Comparison of ENCODE assay signal across 35 cellular contexts in genomic region chr10:29212597-29212996, GRCh38.
"Had no signal": no experiment of that assay in that cellular context is flagged by ENCODE, and none has a peak within 500 bp of the region (broad histone marks: within the 10 kb centered on the region; RNA-seq: fewer than 3 reads in every experiment).

No MANE protein-coding gene starts in this region.

- H3K36me3 ChIP-seq: MG63 had no signal

- H3K27me3 ChIP-seq: MG63 had no signal

- DNase-seq: Karpas-422, Kasumi-1, MG63, MM.1S, MV-4-11, NCI-H1048, NCI-H1092, NCI-H1092 treated with DMSO at 0.1 percent for 48 hours, NCI-H1105, NCI-H1105 treated with DMSO at 0.1 percent for 48 hours, NCI-H1417, NCI-H1417 treated with DMSO at 0.1 percent for 48 hours, NCI-H1436, NCI-H1436 treated with DMSO at 0.1 percent for 48 hours, NCI-H146, NCI-H1694, NCI-H1694 treated with DMSO at 0.1 percent for 48 hours, NCI-H187, NCI-H187 treated with DMSO at 0.1 percent for 48 hours, NCI-H1930, NCI-H2029, NCI-H2029 treated with DMSO at 0.1 percent for 48 hours, NCI-H2081, NCI-H2081 treated with DMSO at 0.1 percent for 48 hours, NCI-H2107, NCI-H2171, NCI-H2171 treated with DMSO at 0.1 percent for 48 hours, NCI-H2227 treated with DMSO at 0.1 percent for 48 hours, NCI-H226, NCI-H345, NCI-H446, NCI-H446 treated with DMSO at 0.1 percent for 48 hours, NCI-H510A, NCI-H510A treated with DMSO at 0.1 percent for 48 hours, NCI-H524 had no signal

- H3K4me3 ChIP-seq: MG63 had no signal
